8 cellular contexts compared by ENCODE assay signal in genomic region chr5:126988021-126988569, GRCh38. TPM values are rescaled to one million over a fixed set of nuclear protein-coding genes. Genes with fewer than 3 reads are reported as not detected.
DNase-seq lines count a peak whose midpoint lies in the region; ATAC-seq, FAIRE-seq and TF ChIP-seq lines count a peak whose summit lies in the region.

No MANE protein-coding gene starts in this region.

- H3K4me1 ChIP-seq in small intestine (ENCODE audit: control insufficient read depth in 2 of 2, insufficient read depth in 1 of 2, low read depth in 1 of 2, low read length in 1 of 2) (no peaks in the 10 kb centered on the region), Caco-2 (no peaks in the 10 kb centered on the region)

- peaks cover 5% of the 10 kb centered on the region for H3K27me3 Mint-ChIP-seq in Caco-2 (ENCODE audit: insufficient read depth, unreplicated experiment)

- no peaks in the 10 kb centered on the region for H3K36me3 Mint-ChIP-seq in Caco-2 (ENCODE audit: insufficient read depth, unreplicated experiment)

- DNase-seq in UCSD-AML1 (lab: John Stamatoyannopoulos, UW; ENCODE audit: unreplicated experiment): peak; percentile 18
- no peak for DNase-seq in small intestine
- no peak for DNase-seq in DMS153 (lab: John Stamatoyannopoulos, UW)
- no peak for DNase-seq in Caco-2
- DNase-seq in NCI-H2081 (lab: John Stamatoyannopoulos, UW): no peak
- no peak for DNase-seq in cerebellar nuclear complex (lab: John Stamatoyannopoulos, UW)

- no peaks in the 10 kb centered on the region for H3K4me1 Mint-ChIP-seq in Caco-2 (ENCODE audit: low read depth, unreplicated experiment)

- H3K36me3 ChIP-seq in small intestine (ENCODE audit: control insufficient read depth in 2 of 2, insufficient read depth in 2 of 2, low read length in 2 of 2) (no peaks in the 10 kb centered on the region), Caco-2 (ENCODE audit: control insufficient read depth, insufficient read depth, low read length) (no peaks in the 10 kb centered on the region)

- intact Hi-C loops in Caco-2 (cut with micrococcal nuclease; ENCODE audit: unreplicated experiment): no loop called here

- POLR2A ChIA-PET in Caco-2 (lab: Charles Lee): no interaction called here

- CTCF ChIA-PET in Caco-2 (lab: Charles Lee): no interaction called here

- peak; percentile 5 for FAIRE-seq in small intestine (lab: Jason Lieb, UNC)

- no peak overlapping the region for H3K27ac Mint-ChIP-seq in Caco-2 (ENCODE audit: unreplicated experiment)

- H3K9me3 Mint-ChIP-seq in Caco-2 (ENCODE audit: unreplicated experiment): no peaks in the 10 kb centered on the region

- 65 to 84% (median 69%) methylated on average over 3 of the region's 3 CpGs for WGBS in small intestine, 3 donors

- H3K9me3 ChIP-seq in small intestine (ENCODE audit: control insufficient read depth, low read depth) (no peaks in the 10 kb centered on the region), Caco-2 (no peaks in the 10 kb centered on the region)

- BruUV-seq in Caco-2 (replicated peaks; lab: Mats Ljungman, UMichigan): no TSS peak

- H3K27ac ChIP-seq in small intestine (ENCODE audit: low read depth in 1 of 2, low read length in 1 of 2): no peak overlapping the region

- H3K4me3 Mint-ChIP-seq in Caco-2 (ENCODE audit: unreplicated experiment): no peak overlapping the region

- TF ChIP-seq CTCF in Caco-2 (IDR thresholded peaks at IDR 0.05; ENCODE audit: insufficient read depth in 1 of 2, low read depth in 1 of 2, low read length in 1 of 2, severe bottlenecking in 1 of 2, unreplicated experiment in 1 of 2): no peak

- H3K27me3 ChIP-seq in small intestine (ENCODE audit: control insufficient read depth in 2 of 2, insufficient read depth in 2 of 2, low read length in 2 of 2): no peaks in the 10 kb centered on the region
- H3K27me3 ChIP-seq in Caco-2 (replicated peaks; ENCODE audit: control insufficient read depth, insufficient read depth, low read length): no peaks in the 10 kb centered on the region

- no peak overlapping the region for H3K4me3 ChIP-seq in small intestine (ENCODE audit: low read depth in 1 of 2, low read length in 2 of 2)
- no peak overlapping the region for H3K4me3 ChIP-seq in Caco-2 (ENCODE audit: low read depth, low read length)

- ATAC-seq in GM19025 (IDR thresholded peaks at IDR 0.05; ENCODE audit: low read depth, unreplicated experiment): peak; percentile 94
- peak; percentile 98 for ATAC-seq in HG02870 (IDR thresholded peaks at IDR 0.05; ENCODE audit: unreplicated experiment)

RNA-seq across cellular contexts. Expression of gene MARCHF3, which starts 42.3 kb away (rescaled TPM):
- polyA plus RNA-seq in small intestine: 1 to 10 TPM; 3.6 to 6.4 (median 4.3) TPM
- total RNA-seq in Caco-2 (2022): 0.49 and 0.61 TPM in 2 replicates
